Comparison of ENCODE assay signal across 8 cellular contexts in the genomic region with DNA sequence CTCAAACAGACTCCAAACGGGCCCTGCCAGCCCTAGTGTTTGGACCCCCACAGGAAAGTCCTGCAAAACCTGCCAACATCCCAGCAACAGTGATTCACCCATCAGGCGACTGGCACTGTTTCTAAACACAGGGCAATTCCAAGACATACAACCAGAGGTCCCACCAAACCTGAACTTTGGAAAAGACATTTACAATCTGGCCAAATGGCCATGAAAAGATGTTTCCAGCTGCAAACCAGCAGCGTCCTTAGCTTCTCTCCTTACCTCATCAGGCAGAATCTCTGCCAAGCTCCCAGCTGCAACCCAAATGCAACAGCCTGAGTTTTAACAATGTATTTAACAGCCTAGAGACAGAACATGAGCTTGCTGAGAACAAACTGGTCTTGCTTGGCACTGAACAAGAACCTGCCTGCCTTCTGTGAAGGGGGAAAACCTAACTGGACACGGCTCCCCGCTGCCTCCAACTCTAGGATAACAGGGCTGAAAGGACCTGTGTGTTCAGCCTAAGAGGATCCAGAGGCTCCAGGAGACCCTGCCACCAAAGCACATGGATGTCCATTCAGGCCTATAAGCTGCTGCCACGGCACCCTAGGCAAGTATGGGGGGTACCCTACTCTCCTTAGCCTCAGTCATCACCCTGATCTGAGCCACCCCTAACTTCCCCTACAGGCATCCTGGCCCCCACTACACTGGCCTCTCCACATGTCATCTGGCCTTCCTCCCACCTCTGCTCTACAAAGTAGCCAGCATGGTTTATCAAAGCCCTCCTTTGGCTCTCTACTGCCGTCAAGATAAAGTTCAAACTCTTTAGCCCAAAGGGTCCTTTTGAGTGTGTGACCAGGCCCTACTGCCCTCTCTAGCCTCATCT. TPM values are rescaled to one million over a fixed set of nuclear protein-coding genes. Genes with fewer than 3 reads are reported as not detected.
A peak's percentile ranks its signal among the peaks of the same experiment; 100 is the strongest.
DNase-seq lines count a peak whose midpoint lies in the region; ATAC-seq and TF ChIP-seq lines count a peak whose summit lies in the region.

No MANE protein-coding gene starts in this region.

- H3K27ac ChIP-seq in spleen, result no peak overlapping the region
- no peak overlapping the region for H3K27ac ChIP-seq in CD4-positive, alpha-beta memory T cell (ENCODE audit: low read depth, low read length)

- DNase-seq in adipocyte (ENCODE audit: low read depth) (peak; percentile 74), cardiac septum (ENCODE audit: low spot score) (peak; percentile 41), spleen (peak; percentile 41), left lobe of liver (ENCODE audit: low spot score) (no peak)
- no peak for DNase-seq in CD4-positive, alpha-beta memory T cell

- H3K27me3 Mint-ChIP-seq in CD4-positive, alpha-beta memory T cell, result peaks cover 2 to 5% of the 10 kb centered on the region in 2 donors

- H3K9me3 ChIP-seq in adipocyte (ENCODE audit: control insufficient read depth, low read length), result no peaks in the 10 kb centered on the region
- no peaks in the 10 kb centered on the region for H3K9me3 ChIP-seq in spleen
- H3K9me3 ChIP-seq in CD4-positive, alpha-beta memory T cell (ENCODE audit: control insufficient read depth in 1 of 2, low read length in 2 of 2), result no peaks in the 10 kb centered on the region

- H3K36me3 ChIP-seq in adipocyte (ENCODE audit: control insufficient read depth, insufficient read depth, low read length, severe bottlenecking) (peaks cover 7% of the 10 kb centered on the region), spleen (peaks cover 0 to 17% (median 0%) of the 10 kb centered on the region in 6 donors)
- no peaks in the 10 kb centered on the region for H3K36me3 ChIP-seq in CD4-positive, alpha-beta memory T cell (ENCODE audit: insufficient read depth, low read length)

- ATAC-seq in GM19395 (IDR thresholded peaks at IDR 0.05; ENCODE audit: unreplicated experiment) (peak; percentile 20), GM19324 (IDR thresholded peaks at IDR 0.05; ENCODE audit: low FRiP score, unreplicated experiment) (no peak), left lobe of liver (no peak), HG02798 (IDR thresholded peaks at IDR 0.05; ENCODE audit: poor library complexity, unreplicated experiment) (no peak)

- no peak overlapping the region for H3K27ac Mint-ChIP-seq in CD4-positive, alpha-beta memory T cell

- no peaks in the 10 kb centered on the region for H3K36me3 Mint-ChIP-seq in CD4-positive, alpha-beta memory T cell

- no peaks in the 10 kb centered on the region for H3K9me3 Mint-ChIP-seq in CD4-positive, alpha-beta memory T cell

- TF ChIP-seq CTCF in spleen (IDR thresholded peaks at IDR 0.05 in 8 of 11, conservative IDR thresholded peaks at IDR 0.05 in 3 of 11), result no peak

- WGBS in spleen, 5 donors, result 74 to 89% (median 86%) methylated on average over 7 of the region's 7 CpGs

- peak overlapping the region; percentile 14 for H3K9ac ChIP-seq in adipocyte (ENCODE audit: low read length)

- no peak overlapping the region for H3K4me3 ChIP-seq in adipocyte (ENCODE audit: low read length)
- H3K4me3 ChIP-seq in spleen, result no peak overlapping the region
- no peak overlapping the region for H3K4me3 ChIP-seq in CD4-positive, alpha-beta memory T cell (ENCODE audit: low read length in 2 of 2)

- CTCF ChIA-PET in CD4-positive, alpha-beta memory T cell (lab: Charles Lee; ENCODE audit: partially characterized antibody), result interaction anchor here (3.2 kb wide), 1 partner anchor 16 kb away, joined by 16 read pairs; no protein-coding TSS in a partner anchor

- peaks cover 45% of the 10 kb centered on the region for H3K4me1 ChIP-seq in adipocyte (ENCODE audit: control insufficient read depth, insufficient read depth, low read length)
- peaks cover 4 to 36% (median 14%) of the 10 kb centered on the region in 6 donors for H3K4me1 ChIP-seq in spleen
- H3K4me1 ChIP-seq in CD4-positive, alpha-beta memory T cell (ENCODE audit: insufficient read depth, low read length), result peaks cover 2% of the 10 kb centered on the region

- no peak for TF ChIP-seq POLR2A in spleen (IDR thresholded peaks at IDR 0.05)

- H3K4me1 Mint-ChIP-seq in CD4-positive, alpha-beta memory T cell, result peaks cover 0 to 13% (median 8%) of the 10 kb centered on the region in 4 donors

- intact Hi-C loops in cardiac septum (cut with DNase I) (no loop called here), spleen (cut with DNase I; ENCODE audit: low total_unique reads) (no loop called here)
- intact Hi-C loops in CD4-positive, alpha-beta memory T cell (cut with micrococcal nuclease), result no loop called here

- H3K27me3 ChIP-seq in adipocyte (replicated peaks; ENCODE audit: control insufficient read depth, insufficient read depth, low read length) (no peaks in the 10 kb centered on the region), spleen (replicated peaks in 1 of 7) (peaks cover 0 to 8% (median 0%) of the 10 kb centered on the region in 7 donors)
- no peaks in the 10 kb centered on the region for H3K27me3 ChIP-seq in CD4-positive, alpha-beta memory T cell (ENCODE audit: insufficient read depth, low read length)

- POLR2A ChIA-PET in CD4-positive, alpha-beta memory T cell (lab: Charles Lee; ENCODE audit: partially characterized antibody), result no interaction called here

- no peak overlapping the region for H3K4me3 Mint-ChIP-seq in CD4-positive, alpha-beta memory T cell

RNA-seq across cellular contexts. Expression of a gene that starts 5.6 kb away (rescaled TPM):
- total RNA-seq in cardiac septum (50.5 TPM), spleen (10 to 100 TPM in 6 of 7 donors, 1 to 10 TPM in 1; 8.2 to 38.1 (median 15.6) TPM), left lobe of liver (13.8 TPM)
- polyA plus RNA-seq in spleen, result 1 to 10 TPM; 2.7 to 4.8 (median 4.1) TPM
- under 1 TPM; 0.28 to 0.96 TPM for total RNA-seq in CD4-positive, alpha-beta memory T cell
- polyA plus RNA-seq in CD4-positive, alpha-beta memory T cell, result under 1 TPM in 1 of 2 donors, not detected in 1; 0.14 TPM

RNA-seq across cellular contexts. Expression of a gene that starts 35.5 kb away (rescaled TPM):
- total RNA-seq in cardiac septum (8.8 TPM), spleen (10 to 100 TPM in 1 of 7 donors, 1 to 10 TPM in 6; 3.5 to 17.4 (median 9.0) TPM), left lobe of liver (0.88 TPM)
- polyA plus RNA-seq in spleen, result 10 to 100 TPM in 1 of 3 donors, 1 to 10 TPM in 2; 7.5 to 16.9 (median 9.0) TPM
- total RNA-seq in CD4-positive, alpha-beta memory T cell, result not detected
- polyA plus RNA-seq in CD4-positive, alpha-beta memory T cell, result not detected

Comparison
In these comparisons a context has a peak if more than half of its experiments do, and no peak if none do; other contexts are left out.
1. DNase-seq: peak in adipocyte (single experiment), cardiac septum (single experiment) and spleen (single experiment); none in left lobe of liver (single experiment) and CD4-positive, alpha-beta memory T cell (0 of 5).